ENCODE assay signal across 1 cellular context in genomic region chr13:107753748-107754147, GRCh38.
TF ChIP-seq lines count a peak whose summit lies in the region.

No MANE protein-coding gene starts in this region.

TF ChIP-seq in GM23338, 12 proteins besides CTCF, POLR2A, EP300 and RAD21 (continued from another document):
- TF ChIP-seq ZNF462 (CRISPR knock-in tag; IDR thresholded peaks at IDR 0.05) (no peak), JUNB (IDR thresholded peaks at IDR 0.05; ENCODE audit: unreplicated experiment) (no peak)
